Comparison of ENCODE assay signal across 11 cellular contexts in the genomic region with DNA sequence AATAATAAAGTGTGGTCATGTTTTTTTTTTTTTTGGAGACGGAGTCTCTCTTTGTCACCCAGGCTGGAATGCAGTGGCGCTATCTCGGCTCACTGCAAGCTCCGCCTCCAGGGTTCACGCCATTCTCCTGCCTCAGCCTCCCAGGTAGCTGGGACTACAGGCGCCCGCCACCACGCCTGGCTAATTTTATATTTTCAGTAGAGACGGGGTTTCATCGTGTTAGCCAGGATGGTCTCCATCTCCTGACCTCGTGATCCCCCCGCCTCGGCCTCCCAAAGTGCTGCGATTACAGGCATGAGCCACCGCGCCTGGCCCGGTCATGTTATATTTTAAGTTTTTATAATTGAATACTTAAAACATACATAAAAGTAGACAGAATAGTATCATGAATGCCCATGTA. TPM values are rescaled to one million over a fixed set of nuclear protein-coding genes. Genes with fewer than 3 reads are reported as not detected.
"Had no signal": no experiment of that assay in that cellular context is flagged by ENCODE, and none has a peak within 500 bp of the region (broad histone marks: within the 10 kb centered on the region; RNA-seq: fewer than 3 reads in every experiment).

No MANE protein-coding gene starts in this region.

RNA-seq across cellular contexts. Expression of gene DHRS9, which starts 5.2 kb away (rescaled TPM):
- total RNA-seq: activated naive CD8-positive, alpha-beta T cell treated with anti-CD3 and anti-CD28 coated beads for 36 hours; ascending aorta; astrocyte; cardiac muscle cell; chondrocyte had no signal

RNA-seq across cellular contexts. Expression of gene ABCB11, which starts 33.1 kb away (rescaled TPM):
- total RNA-seq: activated naive CD4-positive, alpha-beta T cell treated with anti-CD3 and anti-CD28 coated beads for 36 hours; activated naive CD4-positive, alpha-beta T cell treated with anti-CD3 and anti-CD28 coated beads, Interleukin-2, amount 50 U/mL, for 72 hours; activated naive CD8-positive, alpha-beta T cell treated with anti-CD3 and anti-CD28 coated beads for 36 hours; activated T-cell treated with anti-CD3 and anti-CD28 coated beads, Interleukin-2, amount 50 U/mL, for 4 hours; activated T-cell treated with anti-CD3 and anti-CD28 coated beads, Interleukin-2, amount 50 U/mL, for 72 hours; activated T-helper 1 cell treated with anti-CD3 and anti-CD28 coated beads, Interleukin-12 subunit alpha, Interleukin-12 subunit beta, Interleukin-2, Interleukin-4 antibody, amounts not matched to agents 30 ng/mL and 10 ng/mL and 1 ng/mL, durations not matched to agents 14 hours and 24 hours and 36 hours; activated T-helper 17 cell treated with anti-CD3 and anti-CD28 coated beads, Interleukin-2, amount 50 U/mL, for 72 hours; ascending aorta; chondrocyte had no signal
